Comparison of ENCODE assay signal across 8 cellular contexts in genomic region chr2:120470041-120470716, GRCh38.
DNase-seq lines count a peak whose midpoint lies in the region; ATAC-seq, FAIRE-seq and TF ChIP-seq lines count a peak whose summit lies in the region.

No MANE protein-coding gene starts in this region.

- DNase-seq in AG09309 (ENCODE audit: low read depth) (peak; percentile 90), NCI-H2029 treated with DMSO at 0.1 percent for 48 hours (lab: John Stamatoyannopoulos, UW) (peak; percentile 12), bronchial epithelial cell (ENCODE audit: low read depth) (peak; percentile 89), lung (ENCODE audit: low spot score) (peak; percentile 88), GM13976 (ENCODE audit: low spot score) (no peak)
- DNase-seq in activated CD4-positive, alpha-beta T cell treated with anti-CD3 and anti-CD28 coated beads for 1 hour, result no peak

- H3K27ac ChIP-seq in lung (ENCODE audit: low read depth in 1 of 2, low read length in 1 of 2), result peak overlapping the region in 1 of 2 donors; percentile 93

- TF ChIP-seq CTCF in AG09309 (IDR thresholded peaks at IDR 0.05; ENCODE audit: control insufficient read depth, insufficient read depth, low read depth, low read length, missing control alignments) (no peak), bronchial epithelial cell (IDR thresholded peaks at IDR 0.05; ENCODE audit: insufficient read depth, low read length, severe bottlenecking) (no peak), lung (IDR thresholded peaks at IDR 0.05; ENCODE audit: control extremely low read depth, extremely low read depth) (no peak), GM13976 (IDR thresholded peaks at IDR 0.05; ENCODE audit: borderline replicate concordance, control extremely low read depth, extremely low read depth, insufficient read depth, missing control alignments) (no peak)

- peaks cover 0 to 4% of the 10 kb centered on the region in 2 donors for H3K9me3 ChIP-seq in lung (ENCODE audit: control insufficient read depth in 2 of 2, insufficient read depth in 1 of 2, low read length in 1 of 2)

- in situ Hi-C loops in GM13976 (cut with MboI; ENCODE audit: low sequenced_read_pairs, unreplicated experiment), result no loop called here

- no peak overlapping the region for H3K4me3 ChIP-seq in AG09309 (ENCODE audit: control insufficient read depth, low read depth, low read length)
- no peak overlapping the region for H3K4me3 ChIP-seq in bronchial epithelial cell (ENCODE audit: low read depth, low read length)
- H3K4me3 ChIP-seq in lung, result no peak overlapping the region

- H3K4me1 ChIP-seq in lung (ENCODE audit: control insufficient read depth in 2 of 2, insufficient read depth in 2 of 2, low read length in 2 of 2), result peaks cover 6 to 24% of the 10 kb centered on the region in 2 donors

- WGBS in lung, 2 donors, result 22 to 35% methylated on average over 12 of the region's 12 CpGs

- ATAC-seq in lung (ENCODE audit: insufficient read depth, low FRiP score) (peak; percentile 88), GM19035 (IDR thresholded peaks at IDR 0.05; ENCODE audit: unreplicated experiment) (no peak), GM19351 (IDR thresholded peaks at IDR 0.05; ENCODE audit: unreplicated experiment) (no peak)

- no peaks in the 10 kb centered on the region for H3K36me3 ChIP-seq in bronchial epithelial cell (ENCODE audit: control insufficient read depth, insufficient read depth, low read length)
- H3K36me3 ChIP-seq in lung (ENCODE audit: control insufficient read depth in 2 of 2, insufficient read depth in 2 of 2, low read length in 2 of 2), result no peaks in the 10 kb centered on the region

- FAIRE-seq in bronchial epithelial cell (lab: Jason Lieb, UNC), result no peak

- H3K27me3 ChIP-seq in bronchial epithelial cell (ENCODE audit: control insufficient read depth, insufficient read depth, low read length) (no peaks in the 10 kb centered on the region), lung (ENCODE audit: control insufficient read depth, insufficient read depth) (no peaks in the 10 kb centered on the region)

Comparison
In these comparisons a context has a peak if more than half of its experiments do, and no peak if none do; other contexts are left out.
1. DNase-seq: peak in AG09309 (single experiment), NCI-H2029 treated with DMSO at 0.1 percent for 48 hours (single experiment), bronchial epithelial cell (single experiment) and lung (single experiment); none in activated CD4-positive, alpha-beta T cell treated with anti-CD3 and anti-CD28 coated beads for 1 hour (single experiment) and GM13976 (single experiment).